ENCODE assay signal across 2 cellular contexts in the genomic region with DNA sequence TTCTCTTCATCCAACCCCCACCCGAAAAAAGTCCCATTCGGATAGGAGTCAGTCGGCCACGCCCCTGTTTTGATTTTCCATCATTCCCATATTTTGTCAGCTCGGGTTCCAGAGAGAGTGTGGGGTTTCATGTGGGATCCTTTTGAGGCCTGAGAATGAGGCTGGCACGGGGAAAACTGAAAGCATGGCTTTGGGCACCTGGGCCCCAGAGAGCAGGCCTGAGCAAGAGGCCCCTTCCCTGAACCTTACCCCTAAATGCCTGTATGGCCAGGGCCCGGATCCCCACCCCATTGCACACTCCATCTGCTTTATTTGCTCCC.
TF ChIP-seq lines count a peak whose summit lies in the region.

No MANE protein-coding gene starts in this region.

TF ChIP-seq in liver, 16 proteins besides CTCF, POLR2A, EP300 and RAD21:
- TF ChIP-seq YY1 (IDR thresholded peaks at IDR 0.05) (no peak), FOXA1 (IDR thresholded peaks at IDR 0.05) (no peak), EGR1 (IDR thresholded peaks at IDR 0.05; ENCODE audit: low read depth in 2 of 2) (no peak), TAF1 (conservative IDR thresholded peaks at IDR 0.05) (no peak), SP1 (IDR thresholded peaks at IDR 0.05) (peak; percentile 2), RXRA (IDR thresholded peaks at IDR 0.05) (peak in 1 of 2 donors; percentile 4), FOXA2 (IDR thresholded peaks at IDR 0.05) (no peak), NR2F2 (IDR thresholded peaks at IDR 0.05) (no peak), JUND (IDR thresholded peaks at IDR 0.05) (no peak)
- TF ChIP-seq, protein P1, sequence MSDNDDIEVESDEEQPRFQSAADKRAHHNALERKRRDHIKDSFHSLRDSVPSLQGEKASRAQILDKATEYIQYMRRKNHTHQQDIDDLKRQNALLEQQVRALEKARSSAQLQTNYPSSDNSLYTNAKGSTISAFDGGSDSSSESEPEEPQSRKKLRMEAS (IDR thresholded peaks at IDR 0.05), result no peak
- TF ChIP-seq, protein P2, sequence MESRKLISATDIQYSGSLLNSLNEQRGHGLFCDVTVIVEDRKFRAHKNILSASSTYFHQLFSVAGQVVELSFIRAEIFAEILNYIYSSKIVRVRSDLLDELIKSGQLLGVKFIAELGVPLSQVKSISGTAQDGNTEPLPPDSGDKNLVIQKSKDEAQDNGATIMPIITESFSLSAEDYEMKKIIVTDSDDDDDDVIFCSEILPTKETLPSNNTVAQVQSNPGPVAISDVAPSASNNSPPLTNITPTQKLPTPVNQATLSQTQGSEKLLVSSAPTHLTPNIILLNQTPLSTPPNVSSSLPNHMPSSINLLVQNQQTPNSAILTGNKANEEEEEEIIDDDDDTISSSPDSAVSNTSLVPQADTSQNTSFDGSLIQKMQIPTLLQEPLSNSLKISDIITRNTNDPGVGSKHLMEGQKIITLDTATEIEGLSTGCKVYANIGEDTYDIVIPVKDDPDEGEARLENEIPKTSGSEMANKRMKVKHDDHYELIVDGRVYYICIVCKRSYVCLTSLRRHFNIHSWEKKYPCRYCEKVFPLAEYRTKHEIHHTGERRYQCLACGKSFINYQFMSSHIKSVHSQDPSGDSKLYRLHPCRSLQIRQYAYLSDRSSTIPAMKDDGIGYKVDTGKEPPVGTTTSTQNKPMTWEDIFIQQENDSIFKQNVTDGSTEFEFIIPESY (IDR thresholded peaks at IDR 0.05), result no peak
- TF ChIP-seq, protein P3, sequence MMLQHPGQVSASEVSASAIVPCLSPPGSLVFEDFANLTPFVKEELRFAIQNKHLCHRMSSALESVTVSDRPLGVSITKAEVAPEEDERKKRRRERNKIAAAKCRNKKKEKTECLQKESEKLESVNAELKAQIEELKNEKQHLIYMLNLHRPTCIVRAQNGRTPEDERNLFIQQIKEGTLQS (IDR thresholded peaks at IDR 0.05), result no peak

TF ChIP-seq in HepG2, 621 proteins besides CTCF, POLR2A, EP300 and RAD21:
- TF ChIP-seq, protein P4, sequence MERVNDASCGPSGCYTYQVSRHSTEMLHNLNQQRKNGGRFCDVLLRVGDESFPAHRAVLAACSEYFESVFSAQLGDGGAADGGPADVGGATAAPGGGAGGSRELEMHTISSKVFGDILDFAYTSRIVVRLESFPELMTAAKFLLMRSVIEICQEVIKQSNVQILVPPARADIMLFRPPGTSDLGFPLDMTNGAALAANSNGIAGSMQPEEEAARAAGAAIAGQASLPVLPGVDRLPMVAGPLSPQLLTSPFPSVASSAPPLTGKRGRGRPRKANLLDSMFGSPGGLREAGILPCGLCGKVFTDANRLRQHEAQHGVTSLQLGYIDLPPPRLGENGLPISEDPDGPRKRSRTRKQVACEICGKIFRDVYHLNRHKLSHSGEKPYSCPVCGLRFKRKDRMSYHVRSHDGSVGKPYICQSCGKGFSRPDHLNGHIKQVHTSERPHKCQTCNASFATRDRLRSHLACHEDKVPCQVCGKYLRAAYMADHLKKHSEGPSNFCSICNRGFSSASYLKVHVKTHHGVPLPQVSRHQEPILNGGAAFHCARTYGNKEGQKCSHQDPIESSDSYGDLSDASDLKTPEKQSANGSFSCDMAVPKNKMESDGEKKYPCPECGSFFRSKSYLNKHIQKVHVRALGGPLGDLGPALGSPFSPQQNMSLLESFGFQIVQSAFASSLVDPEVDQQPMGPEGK (CRISPR knock-in tag; IDR thresholded peaks at IDR 0.05), result no peak
- TF ChIP-seq ETV5 (CRISPR knock-in tag; IDR thresholded peaks at IDR 0.05; ENCODE audit: borderline replicate concordance), result no peak
